13 cellular contexts compared by ENCODE assay signal in genomic region chr18:55863876-55864275, GRCh38.
DNase-seq lines count a peak whose midpoint lies in the region; ATAC-seq and TF ChIP-seq lines count a peak whose summit lies in the region.
"Had no signal": no experiment of that assay in that cellular context is flagged by ENCODE, and none has a peak within 500 bp of the region (broad histone marks: within the 10 kb centered on the region; RNA-seq: fewer than 3 reads in every experiment).

No MANE protein-coding gene starts in this region.

- no peak for TF ChIP-seq CTCF in fibroblast of mammary gland (conservative IDR thresholded peaks at IDR 0.05; ENCODE audit: control insufficient read depth, insufficient read depth, low read depth, low read length)

- intact Hi-C loops in sciatic nerve (cut with DNase I) = no loop called here
- intact Hi-C loops in head of caudate nucleus (cut with DNase I) = no loop called here

- ATAC-seq in sciatic nerve = peak; percentile 60
- no peak for ATAC-seq in HG02588 (IDR thresholded peaks at IDR 0.05; ENCODE audit: unreplicated experiment)
- ATAC-seq: body of pancreas, pancreas had no signal

- DNase-seq in EL = peak; percentile 66
- peak; percentile 36 to 71 for DNase-seq in NCI-H524 (lab: John Stamatoyannopoulos, UW)
- DNase-seq in fibroblast of mammary gland (ENCODE audit: low read depth) = peak; percentile 49
- DNase-seq in sciatic nerve (ENCODE audit: low spot score) = no peak
- DNase-seq in UCSD-AML1 (lab: John Stamatoyannopoulos, UW; ENCODE audit: unreplicated experiment) = no peak
- no peak for DNase-seq in COR-L47 (lab: John Stamatoyannopoulos, UW)
- no peak for DNase-seq in head of caudate nucleus
- DNase-seq: activated CD4-positive, alpha-beta memory T cell treated with anti-CD3 and anti-CD28 coated beads for 36 hours; body of pancreas; mesendoderm; pancreas; stimulated activated CD4-positive, alpha-beta T cell treated with anti-CD3 and anti-CD28 coated beads, Interleukin-1b, Interleukin-23, amount 100 ng/mL, for 48 hours had no signal

- H3K4me3 ChIP-seq in fibroblast of mammary gland (ENCODE audit: control insufficient read depth, low read depth, low read length) = no peak overlapping the region
- H3K4me3 ChIP-seq: body of pancreas, pancreas had no signal

Comparison
In these comparisons a context has a peak if more than half of its experiments do, and no peak if none do; other contexts are left out.
1. DNase-seq: peak in EL (single experiment), NCI-H524 (2 of 2) and fibroblast of mammary gland (single experiment); none in sciatic nerve (single experiment), UCSD-AML1 (single experiment), COR-L47 (single experiment) and head of caudate nucleus (0 of 42).